In genomic region chr18:62490967-62491366, GRCh38 we compare ENCODE assay signal across 16 cellular contexts. TPM values are rescaled to one million over a fixed set of nuclear protein-coding genes. Genes with fewer than 3 reads are reported as not detected.
DNase-seq lines count a peak whose midpoint lies in the region; ATAC-seq and TF ChIP-seq lines count a peak whose summit lies in the region.
"Had no signal": no experiment of that assay in that cellular context is flagged by ENCODE, and none has a peak within 500 bp of the region (broad histone marks: within the 10 kb centered on the region; RNA-seq: fewer than 3 reads in every experiment).

No MANE protein-coding gene starts in this region.

- peaks cover 4% of the 10 kb centered on the region for H3K9me3 Mint-ChIP-seq in activated CD4-positive, alpha-beta T cell treated with anti-CD3 and anti-CD28 coated beads, Interleukin-2, amount 10 ng/mL, durations not matched to agents 24 days and 14 days
- no peaks in the 10 kb centered on the region for H3K9me3 Mint-ChIP-seq in dendritic cell treated with granulocyte-macrophage colony-stimulating factor and Interleukin-4, amounts not matched to agents 40 ng/mL and 50 ng/mL, for 4 days
- H3K9me3 Mint-ChIP-seq: CD4-positive, alpha-beta T cell had no signal

- H3K4me3 Mint-ChIP-seq in activated CD4-positive, alpha-beta T cell treated with anti-CD3 and anti-CD28 coated beads, Interleukin-2, amount 10 ng/mL, durations not matched to agents 24 days and 14 days = no peak overlapping the region
- no peak overlapping the region for H3K4me3 Mint-ChIP-seq in dendritic cell treated with granulocyte-macrophage colony-stimulating factor and Interleukin-4, amounts not matched to agents 40 ng/mL and 50 ng/mL, for 4 days
- H3K4me3 Mint-ChIP-seq: CD4-positive, alpha-beta T cell had no signal

- no peak overlapping the region for H3K27ac Mint-ChIP-seq in activated CD4-positive, alpha-beta T cell treated with anti-CD3 and anti-CD28 coated beads, Interleukin-2, amount 10 ng/mL, durations not matched to agents 24 days and 14 days
- peak overlapping the region; percentile 9 for H3K27ac Mint-ChIP-seq in dendritic cell treated with granulocyte-macrophage colony-stimulating factor and Interleukin-4, amounts not matched to agents 40 ng/mL and 50 ng/mL, for 4 days
- H3K27ac Mint-ChIP-seq: CD4-positive, alpha-beta T cell had no signal

- no peaks in the 10 kb centered on the region for H3K36me3 Mint-ChIP-seq in activated CD4-positive, alpha-beta T cell treated with anti-CD3 and anti-CD28 coated beads, Interleukin-2, amount 10 ng/mL, durations not matched to agents 24 days and 14 days (ENCODE audit: low read depth)
- H3K36me3 Mint-ChIP-seq in dendritic cell treated with granulocyte-macrophage colony-stimulating factor and Interleukin-4, amounts not matched to agents 40 ng/mL and 50 ng/mL, for 4 days (ENCODE audit: low read depth) = no peaks in the 10 kb centered on the region

- TF ChIP-seq CTCF in RWPE1 (conservative IDR thresholded peaks at IDR 0.05; ENCODE audit: low read depth) = no peak

- peaks cover 8% of the 10 kb centered on the region for H3K27me3 Mint-ChIP-seq in activated CD4-positive, alpha-beta T cell treated with anti-CD3 and anti-CD28 coated beads, Interleukin-2, amount 10 ng/mL, durations not matched to agents 24 days and 14 days
- peaks cover 2% of the 10 kb centered on the region for H3K27me3 Mint-ChIP-seq in dendritic cell treated with granulocyte-macrophage colony-stimulating factor and Interleukin-4, amounts not matched to agents 40 ng/mL and 50 ng/mL, for 4 days

- H3K27ac ChIP-seq in RWPE1 = no peak overlapping the region
- H3K27ac ChIP-seq: 22Rv1, A549, C4-2B, GM23248 had no signal

- H3K4me1 Mint-ChIP-seq in activated CD4-positive, alpha-beta T cell treated with anti-CD3 and anti-CD28 coated beads, Interleukin-2, amount 10 ng/mL, durations not matched to agents 24 days and 14 days = no peaks in the 10 kb centered on the region
- no peaks in the 10 kb centered on the region for H3K4me1 Mint-ChIP-seq in dendritic cell treated with granulocyte-macrophage colony-stimulating factor and Interleukin-4, amounts not matched to agents 40 ng/mL and 50 ng/mL, for 4 days (ENCODE audit: low read depth)

- peak; percentile 48 for DNase-seq in activated CD4-positive, alpha-beta T cell treated with anti-CD3 and anti-CD28 coated beads, Interleukin-2, amount 10 ng/mL, durations not matched to agents 24 days and 14 days
- DNase-seq in activated CD4-positive, alpha-beta T cell treated with anti-CD3 and anti-CD28 coated beads for 4 hours = no peak
- DNase-seq in iPS-NIHi7 (ENCODE audit: extremely low spot score) (peak; percentile 37), RWPE1 (ENCODE audit: low spot score) (no peak), NCI-H128 (lab: John Stamatoyannopoulos, UW; ENCODE audit: unreplicated experiment) (no peak)
- DNase-seq: AML-193; Caco-2; CD4-positive, alpha-beta T cell; GF-D8; GM23248; KG1 had no signal

- CTCF ChIA-PET in RWPE1 (lab: Yijun Ruan, JAX) = no interaction called here

- POLR2A ChIA-PET in RWPE1 (lab: Yijun Ruan, JAX; ENCODE audit: low non-redundant PET) = no interaction called here

- intact Hi-C loops in activated CD4-positive, alpha-beta T cell treated with anti-CD3 and anti-CD28 coated beads, Interleukin-2, amount 10 ng/mL, durations not matched to agents 24 days and 14 days (cut with micrococcal nuclease) = no loop called here
- intact Hi-C loops in dendritic cell treated with granulocyte-macrophage colony-stimulating factor and Interleukin-4, amounts not matched to agents 40 ng/mL and 50 ng/mL, for 4 days (cut with micrococcal nuclease) = no loop called here

- ATAC-seq in GM19324 (IDR thresholded peaks at IDR 0.05; ENCODE audit: low FRiP score, unreplicated experiment) = no peak
- ATAC-seq: A549 had no signal

RNA-seq across cellular contexts. Expression of gene ZCCHC2, which starts 31.9 kb away (rescaled TPM):
- total RNA-seq in activated CD4-positive, alpha-beta T cell treated with anti-CD3 and anti-CD28 coated beads, Interleukin-2, amount 10 ng/mL, durations not matched to agents 24 days and 14 days = 47.0 and 52.8 TPM in 2 replicates

Comparison
In these comparisons a context has a peak if more than half of its experiments do, and no peak if none do; other contexts are left out.
1. DNase-seq: peak in activated CD4-positive, alpha-beta T cell treated with anti-CD3 and anti-CD28 coated beads, Interleukin-2, amount 10 ng/mL, durations not matched to agents 24 days and 14 days (single experiment) and iPS-NIHi7 (single experiment); none in activated CD4-positive, alpha-beta T cell treated with anti-CD3 and anti-CD28 coated beads for 4 hours (0 of 2), RWPE1 (single experiment) and NCI-H128 (single experiment).